Comparison of ENCODE assay signal across 1 cellular context in the genomic region with DNA sequence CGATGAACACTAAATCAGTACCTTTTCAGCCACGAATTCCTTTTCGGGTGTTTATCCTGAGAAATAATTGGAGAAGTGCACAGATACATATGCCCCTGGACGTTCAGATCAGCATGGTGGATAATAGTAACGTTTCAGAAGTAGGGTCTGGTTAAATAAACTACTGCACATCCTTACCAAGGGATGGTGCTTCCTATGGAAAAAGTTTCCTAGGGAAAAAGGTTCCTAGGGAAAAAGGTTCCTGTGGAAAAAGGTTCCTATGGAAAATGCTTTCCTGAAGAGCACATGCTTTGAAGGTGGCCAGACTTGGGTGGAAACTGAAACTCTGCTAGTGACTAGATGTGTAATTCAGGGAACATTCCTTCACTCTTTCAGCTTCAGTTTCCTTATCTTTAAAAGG. TPM values are rescaled to one million over a fixed set of nuclear protein-coding genes. Genes with fewer than 3 reads are reported as not detected.
"Had no signal": no experiment of that assay in that cellular context is flagged by ENCODE, and none has a peak within 500 bp of the region (broad histone marks: within the 10 kb centered on the region; RNA-seq: fewer than 3 reads in every experiment).

No MANE protein-coding gene starts in this region.

RNA-seq across cellular contexts. Expression of a gene that starts 28.3 kb away (rescaled TPM):
- total RNA-seq: dermis microvascular lymphatic vessel endothelial cell had no signal
